In genomic region chr13:112990783-112991182, GRCh38 we compare ENCODE assay signal across 14 cellular contexts. TPM values are rescaled to one million over a fixed set of nuclear protein-coding genes. Genes with fewer than 3 reads are reported as not detected.
DNase-seq lines count a peak whose midpoint lies in the region; ATAC-seq and TF ChIP-seq lines count a peak whose summit lies in the region.
"Had no signal": no experiment of that assay in that cellular context is flagged by ENCODE, and none has a peak within 500 bp of the region (broad histone marks: within the 10 kb centered on the region; RNA-seq: fewer than 3 reads in every experiment).

No MANE protein-coding gene starts in this region.

- H3K4me1 ChIP-seq in Peyer's patch, result peaks cover 0 to 5% (median 0%) of the 10 kb centered on the region in 4 donors
- H3K4me1 ChIP-seq in lower lobe of right lung, result peaks cover 6% of the 10 kb centered on the region
- H3K4me1 ChIP-seq: ascending aorta had no signal

- peak; percentile 75 for DNase-seq in DMS53 treated with DMSO at 0.1 percent for 48 hours (lab: John Stamatoyannopoulos, UW; ENCODE audit: unreplicated experiment)
- DNase-seq in NCI-H187 treated with DMSO at 0.1 percent for 48 hours (lab: John Stamatoyannopoulos, UW), result peak; percentile 93
- peak in 2 of 3 donors; percentile 81 to 90 for DNase-seq in Peyer's patch
- DNase-seq in lower lobe of right lung, result no peak
- DNase-seq in activated CD8-positive, alpha-beta memory T cell treated with anti-CD3 and anti-CD28 coated beads, Interleukin-2, amount 10 ng/mL, durations not matched to agents 7 days and 5 days, result no peak
- no peak for DNase-seq in midbrain (lab: John Stamatoyannopoulos, UW)
- DNase-seq: activated T-cell treated with anti-CD3 and anti-CD28 coated beads, Interleukin-2, amount 50 U/mL, for 4 hours; GF-D8; hippocampal formation had no signal

- H3K27ac Mint-ChIP-seq in activated CD8-positive, alpha-beta memory T cell treated with anti-CD3 and anti-CD28 coated beads, Interleukin-2, amount 10 ng/mL, durations not matched to agents 7 days and 5 days, result no peak overlapping the region

- ATAC-seq in lower lobe of right lung, result peak; percentile 65 to 78
- ATAC-seq in activated CD8-positive, alpha-beta memory T cell treated with anti-CD3 and anti-CD28 coated beads, Interleukin-2, amount 10 ng/mL, durations not matched to agents 7 days and 5 days, result no peak
- no peak for ATAC-seq in HG02938 (IDR thresholded peaks at IDR 0.05; ENCODE audit: unreplicated experiment)
- no peak for ATAC-seq in GM18520 (IDR thresholded peaks at IDR 0.05; ENCODE audit: unreplicated experiment)
- ATAC-seq: activated T-cell treated with anti-CD3 and anti-CD28 coated beads, Interleukin-2, amount 50 U/mL, for 4 hours; right cardiac atrium had no signal

- H3K36me3 ChIP-seq in Peyer's patch, result no peaks in the 10 kb centered on the region
- no peaks in the 10 kb centered on the region for H3K36me3 ChIP-seq in lower lobe of right lung
- H3K36me3 ChIP-seq: ascending aorta had no signal

- CTCF ChIA-PET in activated CD8-positive, alpha-beta memory T cell treated with anti-CD3 and anti-CD28 coated beads, Interleukin-2, amount 10 ng/mL, durations not matched to agents 7 days and 5 days (lab: Charles Lee), result no interaction called here

- no peaks in the 10 kb centered on the region for H3K9me3 ChIP-seq in Peyer's patch
- no peaks in the 10 kb centered on the region for H3K9me3 ChIP-seq in lower lobe of right lung
- H3K9me3 ChIP-seq: ascending aorta had no signal

- no peaks in the 10 kb centered on the region for H3K4me1 Mint-ChIP-seq in activated CD8-positive, alpha-beta memory T cell treated with anti-CD3 and anti-CD28 coated beads, Interleukin-2, amount 10 ng/mL, durations not matched to agents 7 days and 5 days

- TF ChIP-seq CTCF in Peyer's patch (IDR thresholded peaks at IDR 0.05) (no peak), lower lobe of right lung (IDR thresholded peaks at IDR 0.05) (no peak)

- peak in 1 of 2 donors; percentile 31 for TF ChIP-seq POLR2A in Peyer's patch (IDR thresholded peaks at IDR 0.05)

- H3K4me3 ChIP-seq in Peyer's patch (no peak overlapping the region), lower lobe of right lung (no peak overlapping the region)
- H3K4me3 ChIP-seq: ascending aorta had no signal

- intact Hi-C loops in lower lobe of right lung (cut with DNase I), result no loop called here

- no peaks in the 10 kb centered on the region for H3K36me3 Mint-ChIP-seq in activated CD8-positive, alpha-beta memory T cell treated with anti-CD3 and anti-CD28 coated beads, Interleukin-2, amount 10 ng/mL, durations not matched to agents 7 days and 5 days

- H3K9me3 Mint-ChIP-seq in activated CD8-positive, alpha-beta memory T cell treated with anti-CD3 and anti-CD28 coated beads, Interleukin-2, amount 10 ng/mL, durations not matched to agents 7 days and 5 days (ENCODE audit: low read depth), result no peaks in the 10 kb centered on the region
- H3K9me3 Mint-ChIP-seq: activated T-cell treated with anti-CD3 and anti-CD28 coated beads, Interleukin-2, amount 50 U/mL, for 4 hours had no signal

- no peak overlapping the region for H3K4me3 Mint-ChIP-seq in activated CD8-positive, alpha-beta memory T cell treated with anti-CD3 and anti-CD28 coated beads, Interleukin-2, amount 10 ng/mL, durations not matched to agents 7 days and 5 days
- H3K4me3 Mint-ChIP-seq: activated T-cell treated with anti-CD3 and anti-CD28 coated beads, Interleukin-2, amount 50 U/mL, for 4 hours had no signal

- H3K27ac ChIP-seq in Peyer's patch (peak overlapping the region in 2 of 4 donors; percentile 33 to 44), lower lobe of right lung (no peak overlapping the region)
- H3K27ac ChIP-seq: ascending aorta, KMS-11 had no signal

- H3K27me3 Mint-ChIP-seq in activated CD8-positive, alpha-beta memory T cell treated with anti-CD3 and anti-CD28 coated beads, Interleukin-2, amount 10 ng/mL, durations not matched to agents 7 days and 5 days, result no peaks in the 10 kb centered on the region

- H3K27me3 ChIP-seq in Peyer's patch (no peaks in the 10 kb centered on the region), lower lobe of right lung (ENCODE audit: low read depth) (no peaks in the 10 kb centered on the region)
- H3K27me3 ChIP-seq: ascending aorta had no signal

RNA-seq across cellular contexts. Expression of gene MCF2L, which starts 21.8 kb away (rescaled TPM):
- total RNA-seq in Peyer's patch (100 to 1,000 TPM in 3 of 4 donors, 10 to 100 TPM in 1; 81.4 to 165 (median 149) TPM), lower lobe of right lung (42.4 TPM)
- total RNA-seq in activated CD8-positive, alpha-beta memory T cell treated with anti-CD3 and anti-CD28 coated beads, Interleukin-2, amount 10 ng/mL, durations not matched to agents 7 days and 5 days, result 1 to 10 TPM; 1.6 to 2.8 TPM

Comparison
In these comparisons a context has a peak if more than half of its experiments do, and no peak if none do; other contexts are left out.
1. DNase-seq: peak in DMS53 treated with DMSO at 0.1 percent for 48 hours (single experiment), NCI-H187 treated with DMSO at 0.1 percent for 48 hours (single experiment) and Peyer's patch (2 of 3); none in lower lobe of right lung (single experiment), activated CD8-positive, alpha-beta memory T cell treated with anti-CD3 and anti-CD28 coated beads, Interleukin-2, amount 10 ng/mL, durations not matched to agents 7 days and 5 days (single experiment) and midbrain (single experiment).
2. ATAC-seq: peak in lower lobe of right lung (2 of 2); none in activated CD8-positive, alpha-beta memory T cell treated with anti-CD3 and anti-CD28 coated beads, Interleukin-2, amount 10 ng/mL, durations not matched to agents 7 days and 5 days (single experiment), HG02938 (single experiment) and GM18520 (single experiment).
3. RNA of gene MCF2L, which starts 21.8 kb away (total RNA-seq): 81.4 to 165 TPM in Peyer's patch and 42.4 TPM in lower lobe of right lung (single experiment); 1.6 to 2.8 TPM in activated CD8-positive, alpha-beta memory T cell treated with anti-CD3 and anti-CD28 coated beads, Interleukin-2, amount 10 ng/mL, durations not matched to agents 7 days and 5 days; every median in the first group is over 10 times any median in the second.